Comparison of ENCODE assay signal across 21 cellular contexts in the genomic region with DNA sequence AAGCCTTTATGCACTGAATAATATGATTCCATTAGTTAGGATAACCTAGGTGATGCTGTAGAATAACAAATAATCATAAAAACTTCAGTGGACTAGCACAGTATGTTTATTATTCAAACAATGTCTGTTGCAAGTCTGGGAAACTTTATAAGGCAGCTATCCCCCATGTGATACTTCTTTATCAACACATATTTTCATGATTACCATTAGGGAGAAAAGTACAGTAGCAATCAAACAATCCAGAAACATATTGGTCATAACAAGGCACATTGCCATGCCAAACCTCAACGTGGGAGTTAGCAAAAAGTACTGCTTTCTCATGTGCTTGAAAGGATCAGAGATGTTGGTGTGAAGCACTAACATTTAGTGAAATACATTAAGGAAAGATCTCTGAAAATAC. TPM values are rescaled to one million over a fixed set of nuclear protein-coding genes. Genes with fewer than 3 reads are reported as not detected.
DNase-seq lines count a peak whose midpoint lies in the region; ATAC-seq and TF ChIP-seq lines count a peak whose summit lies in the region.
"Had no signal": no experiment of that assay in that cellular context is flagged by ENCODE, and none has a peak within 500 bp of the region (broad histone marks: within the 10 kb centered on the region; RNA-seq: fewer than 3 reads in every experiment).

No MANE protein-coding gene starts in this region.

- intact Hi-C loops in activated T-helper 2 cell treated with anti-CD3 and anti-CD28 coated beads, Interferon-gamma antibody, Interleukin-2, Interleukin-4, amounts not matched to agents 10 μg/mL and 5 μg/mL and 100 μg/mL, durations not matched to agents 14 hours and 24 hours and 36 hours (cut with micrococcal nuclease), result no loop called here

- H3K36me3 Mint-ChIP-seq in HFFc6 (ENCODE audit: low read depth), result peaks cover 13% of the 10 kb centered on the region
- no peaks in the 10 kb centered on the region for H3K36me3 Mint-ChIP-seq in activated T-helper 2 cell treated with anti-CD3 and anti-CD28 coated beads, Interferon-gamma antibody, Interleukin-2, Interleukin-4, amounts not matched to agents 10 μg/mL and 5 μg/mL and 100 μg/mL, durations not matched to agents 14 hours and 24 hours and 36 hours (ENCODE audit: low read depth)

- ATAC-seq in GM19452 (IDR thresholded peaks at IDR 0.05; ENCODE audit: unreplicated experiment), result no peak
- ATAC-seq: left ventricle myocardium superior, right cardiac atrium had no signal

- H3K36me3 ChIP-seq in brain microvascular endothelial cell (replicated peaks), result no peaks in the 10 kb centered on the region
- H3K36me3 ChIP-seq: colonic mucosa, transverse colon had no signal

- no peak overlapping the region for H3K4me3 ChIP-seq in brain microvascular endothelial cell (ENCODE audit: low read depth, low read length)
- H3K4me3 ChIP-seq: colonic mucosa, transverse colon had no signal

- no peak overlapping the region for H3K27ac Mint-ChIP-seq in HFFc6
- no peak overlapping the region for H3K27ac Mint-ChIP-seq in activated T-helper 2 cell treated with anti-CD3 and anti-CD28 coated beads, Interferon-gamma antibody, Interleukin-2, Interleukin-4, amounts not matched to agents 10 μg/mL and 5 μg/mL and 100 μg/mL, durations not matched to agents 14 hours and 24 hours and 36 hours

- in situ Hi-C loops in brain microvascular endothelial cell (cut with HindIII; ENCODE audit: low pct_ligation_motif_present, low sequenced_read_pairs), result no loop called here

- peaks cover 10% of the 10 kb centered on the region; the same call in 1 of the 2 replicates for H3K27me3 Mint-ChIP-seq in HFFc6 (ENCODE audit: insufficient read depth)
- peaks cover 18% of the 10 kb centered on the region for H3K27me3 Mint-ChIP-seq in activated T-helper 2 cell treated with anti-CD3 and anti-CD28 coated beads, Interferon-gamma antibody, Interleukin-2, Interleukin-4, amounts not matched to agents 10 μg/mL and 5 μg/mL and 100 μg/mL, durations not matched to agents 14 hours and 24 hours and 36 hours (ENCODE audit: low read depth)

- peak overlapping the region; percentile 62 for H3K27ac ChIP-seq in brain microvascular endothelial cell
- H3K27ac ChIP-seq: colonic mucosa, transverse colon had no signal

- peaks cover 18% of the 10 kb centered on the region for H3K9me3 Mint-ChIP-seq in HFFc6
- H3K9me3 Mint-ChIP-seq in activated T-helper 2 cell treated with anti-CD3 and anti-CD28 coated beads, Interferon-gamma antibody, Interleukin-2, Interleukin-4, amounts not matched to agents 10 μg/mL and 5 μg/mL and 100 μg/mL, durations not matched to agents 14 hours and 24 hours and 36 hours, result peaks cover 21% of the 10 kb centered on the region

- H3K27me3 ChIP-seq in brain microvascular endothelial cell (replicated peaks), result no peaks in the 10 kb centered on the region
- H3K27me3 ChIP-seq: colonic mucosa, transverse colon had no signal

- TF ChIP-seq CTCF in HFFc6 (IDR thresholded peaks at IDR 0.05), result no peak
- no peak for TF ChIP-seq CTCF in brain microvascular endothelial cell (IDR thresholded peaks at IDR 0.05; ENCODE audit: low read depth, low read length, missing control alignments)

- H3K4me1 Mint-ChIP-seq in HFFc6 (ENCODE audit: low read depth), result peaks cover 24% of the 10 kb centered on the region
- peaks cover 2% of the 10 kb centered on the region for H3K4me1 Mint-ChIP-seq in activated T-helper 2 cell treated with anti-CD3 and anti-CD28 coated beads, Interferon-gamma antibody, Interleukin-2, Interleukin-4, amounts not matched to agents 10 μg/mL and 5 μg/mL and 100 μg/mL, durations not matched to agents 14 hours and 24 hours and 36 hours (ENCODE audit: low read depth)

- H3K4me3 Mint-ChIP-seq in HFFc6, result no peak overlapping the region
- no peak overlapping the region for H3K4me3 Mint-ChIP-seq in activated T-helper 2 cell treated with anti-CD3 and anti-CD28 coated beads, Interferon-gamma antibody, Interleukin-2, Interleukin-4, amounts not matched to agents 10 μg/mL and 5 μg/mL and 100 μg/mL, durations not matched to agents 14 hours and 24 hours and 36 hours (ENCODE audit: low read depth)

- DNase-seq in AG08396 (ENCODE audit: low spot score), result peak; percentile 26
- peak; percentile 66 for DNase-seq in HFFc6
- DNase-seq in brain microvascular endothelial cell, result peak; percentile 92
- peak; percentile 22 for DNase-seq in hepatic stellate cell (ENCODE audit: low spot score)
- no peak for DNase-seq in inferior parietal cortex (ENCODE audit: extremely low spot score)
- DNase-seq in activated T-helper 2 cell treated with anti-CD3 and anti-CD28 coated beads, Interferon-gamma antibody, Interleukin-2, Interleukin-4, amounts not matched to agents 10 μg/mL and 5 μg/mL and 100 μg/mL, durations not matched to agents 14 hours and 24 hours and 36 hours (ENCODE audit: low spot score), result no peak
- no peak for DNase-seq in Ammon's horn (ENCODE audit: low spot score)
- DNase-seq: activated CD4-positive, alpha-beta T cell treated with anti-CD3 and anti-CD28 coated beads, Interleukin-2, amount 50 U/mL, for 1 hour; activated gamma-delta T cell treated with Interleukin-2 at 50 U/mL for 16 hours; anterior cingulate cortex; colonic mucosa; COR-L47; left ventricle myocardium superior; NCI-H1930; NCI-H446 treated with DMSO at 0.1 percent for 48 hours; right cardiac atrium; RPMI8226; stimulated activated naive CD4-positive, alpha-beta T cell treated with Interleukin-2 at 50 U/mL for 16 hours; transverse colon had no signal

RNA-seq across cellular contexts. Expression of gene EOMES, which starts 35.5 kb away (rescaled TPM):
- total RNA-seq in HFFc6 (2021; fragmentation: NEBNext Ultra II Directional; extraction: Animal tissue kit (Norgen Biotek cat#: 25700)), result not detected
- total RNA-seq in activated T-helper 2 cell treated with anti-CD3 and anti-CD28 coated beads, Interferon-gamma antibody, Interleukin-2, Interleukin-4, amounts not matched to agents 10 μg/mL and 5 μg/mL and 100 μg/mL, durations not matched to agents 14 hours and 24 hours and 36 hours, result 5.2 and 5.6 TPM in 2 replicates
- total RNA-seq: A673 had no signal

Comparison
In these comparisons a context has a peak if more than half of its experiments do, and no peak if none do; other contexts are left out.
1. DNase-seq: peak in AG08396 (single experiment), HFFc6 (single experiment), brain microvascular endothelial cell (single experiment) and hepatic stellate cell (single experiment); none in inferior parietal cortex (single experiment), activated T-helper 2 cell treated with anti-CD3 and anti-CD28 coated beads, Interferon-gamma antibody, Interleukin-2, Interleukin-4, amounts not matched to agents 10 μg/mL and 5 μg/mL and 100 μg/mL, durations not matched to agents 14 hours and 24 hours and 36 hours (single experiment) and Ammon's horn (single experiment).